17 cellular contexts compared by ENCODE assay signal in the genomic region with DNA sequence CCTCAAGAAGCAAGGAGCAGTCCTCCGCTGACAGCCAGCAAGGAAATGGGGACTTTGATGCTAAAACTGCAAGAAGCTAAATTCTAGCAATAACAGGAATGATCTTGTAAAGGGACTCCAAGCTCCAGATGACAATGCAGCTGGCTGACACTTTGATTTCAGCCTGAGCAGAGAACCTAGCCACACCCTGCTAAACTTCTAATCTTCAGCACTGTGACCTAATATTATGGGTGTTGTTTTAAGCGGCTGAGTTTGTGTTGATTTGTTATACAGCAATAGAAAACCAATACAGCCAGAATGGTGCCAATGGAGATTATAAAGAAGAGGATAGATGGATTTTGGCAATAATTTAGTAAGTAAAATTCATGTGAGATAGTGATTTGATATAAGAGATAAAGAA.
"Had no signal": no experiment of that assay in that cellular context is flagged by ENCODE, and none has a peak within 500 bp of the region (broad histone marks: within the 10 kb centered on the region; RNA-seq: fewer than 3 reads in every experiment).

No MANE protein-coding gene starts in this region.

- H3K27me3 ChIP-seq: dorsolateral prefrontal cortex, neural progenitor cell, spleen, testis, tibial artery had no signal

- H3K9me3 ChIP-seq: spleen, testis, tibial artery had no signal

- ATAC-seq: left colon; natural killer cell treated with Interleukin-12 subunit alpha and Interleukin-12 subunit beta and Interleukin-15 and Interleukin-18, amount 100 ng/mL, for 72 hours; stimulated activated memory B cell treated with anti-CD40 and anti-IgM and Interleukin-4, amounts not matched to agents 10 μg/mL and 1 μg/mL and 100 μg/mL, for 72 hours; stimulated activated naive CD8-positive, alpha-beta T cell treated with anti-CD3 and anti-CD28 coated beads, Interleukin-15, Interleukin-2, amounts not matched to agents 100 U/mL and 50 U/mL, for 24 hours had no signal

- H3K4me2 ChIP-seq: neural progenitor cell had no signal

- H3K9ac ChIP-seq: neural progenitor cell, parathyroid adenoma had no signal

- DNase-seq: dorsolateral prefrontal cortex; effector CD4-positive, alpha-beta T cell; head of caudate nucleus; hippocampal formation; left colon; naive B cell; spleen; stimulated activated CD4-positive, alpha-beta T cell treated with anti-CD3 and anti-CD28 coated beads, Interleukin-4, amount 100 ng/mL, for 4 hours; stimulated activated naive CD8-positive, alpha-beta T cell treated with anti-CD3 and anti-CD28 coated beads, Interleukin-15, Interleukin-2, amounts not matched to agents 100 U/mL and 50 U/mL, for 24 hours; testis; tibial artery had no signal

- H3K4me1 ChIP-seq: neural progenitor cell, parathyroid adenoma, spleen, testis had no signal

- H3K4me3 ChIP-seq: dorsolateral prefrontal cortex, lung, neural progenitor cell, skin epidermis, spleen, testis, tibial artery had no signal

- H3K36me3 ChIP-seq: neural progenitor cell, spleen, tibial artery had no signal

- H3K27ac ChIP-seq: dorsolateral prefrontal cortex, neural progenitor cell, parathyroid adenoma, skin epidermis, spleen, testis, tibial artery had no signal
